In genomic region chr2:20711612-20712011, GRCh38 we compare ENCODE assay signal across 3 cellular contexts. TPM values are rescaled to one million over a fixed set of nuclear protein-coding genes. Genes with fewer than 3 reads are reported as not detected.
"Had no signal": no experiment of that assay in that cellular context is flagged by ENCODE, and none has a peak within 500 bp of the region (broad histone marks: within the 10 kb centered on the region; RNA-seq: fewer than 3 reads in every experiment).

No MANE protein-coding gene starts in this region.

RNA-seq across cellular contexts. Expression of gene GDF7, which starts 44.7 kb away (rescaled TPM):
- total RNA-seq: naive thymus-derived CD8-positive, alpha-beta T cell; osteoblast had no signal
- polyA plus RNA-seq: smooth muscle cell had no signal
